In genomic region chr2:219207884-219208740, GRCh38 we compare ENCODE assay signal across 8 cellular contexts. TPM values are rescaled to one million over a fixed set of nuclear protein-coding genes. Genes with fewer than 3 reads are reported as not detected.
DNase-seq lines count a peak whose midpoint lies in the region; ATAC-seq and TF ChIP-seq lines count a peak whose summit lies in the region.

No MANE protein-coding gene starts in this region.

- no peaks in the 10 kb centered on the region for H3K9me3 ChIP-seq in Panc1 (ENCODE audit: control insufficient read depth, insufficient read depth, low read depth, low read length)
- no peaks in the 10 kb centered on the region for H3K9me3 ChIP-seq in sigmoid colon

- peak overlapping the region; percentile 55 to 93 for H3K4me3 ChIP-seq in Panc1 (ENCODE audit: low read depth in 2 of 2, low read length in 2 of 2)
- peak overlapping the region; percentile 82 for H3K4me3 ChIP-seq in epithelial cell of proximal tubule (ENCODE audit: low read depth, low read length)
- H3K4me3 ChIP-seq in sigmoid colon, result peak overlapping the region in 1 of 4 donors; percentile 66

- DNase-seq in G401 (ENCODE audit: low spot score) (peak; percentile 56), Panc1 (ENCODE audit: low read depth, low spot score) (no peak), epithelial cell of proximal tubule (ENCODE audit: low read depth) (no peak), sigmoid colon (peak; percentile 55), NOMO-1 treated with DMSO at 0.1 percent for 48 hours (lab: John Stamatoyannopoulos, UW; ENCODE audit: unreplicated experiment) (no peak), NCI-H1694 (lab: John Stamatoyannopoulos, UW) (no peak), DMS153 treated with DMSO at 0.1 percent for 48 hours (lab: John Stamatoyannopoulos, UW; ENCODE audit: unreplicated experiment) (no peak)
- no peak for DNase-seq in stimulated activated CD4-positive, alpha-beta T cell treated with anti-CD3 and anti-CD28 coated beads, Interleukin-4, amount 100 ng/mL, for 24 hours

- CTCF ChIA-PET in Panc1 (lab: Charles Lee), result no interaction called here

- no peak for TF ChIP-seq CTCF in Panc1 (IDR thresholded peaks at IDR 0.05)
- no peak for TF ChIP-seq CTCF in epithelial cell of proximal tubule (conservative IDR thresholded peaks at IDR 0.05; ENCODE audit: low read depth, low read length)
- no peak for TF ChIP-seq CTCF in sigmoid colon (IDR thresholded peaks at IDR 0.05)

- H3K27ac ChIP-seq in Panc1 (ENCODE audit: low read length) (peak overlapping the region; percentile 84), sigmoid colon (peak overlapping the region; percentile 93 to 97 (median 96))

- in situ Hi-C loops in G401 (cut with HindIII; ENCODE audit: low sequenced_read_pairs) (no loop called here), Panc1 (cut with HindIII; ENCODE audit: low pct_unique_long_range_greater_than_20kb, low sequenced_read_pairs) (no loop called here)

- POLR2A ChIA-PET in Panc1 (lab: Charles Lee), result no interaction called here

- peaks cover 16% of the 10 kb centered on the region for H3K4me1 ChIP-seq in Panc1 (ENCODE audit: control insufficient read depth, insufficient read depth, low read length)
- peaks cover 0 to 22% (median 19%) of the 10 kb centered on the region in 4 donors for H3K4me1 ChIP-seq in sigmoid colon

- intact Hi-C loops in Panc1 (cut with micrococcal nuclease; ENCODE audit: unreplicated experiment) (no loop called here), sigmoid colon (cut with DNase I) (loop anchor here (1.0 kb wide), 2 partner anchors 9 to 48 kb away; partner anchors contain the start of gene NHEJ1)

- no TSS peak for BruUV-seq in Panc1 (replicated peaks; lab: Mats Ljungman, UMichigan)

- 66 to 75% methylated on average over 17 of the region's 17 CpGs for WGBS in sigmoid colon, 2 donors

- TF ChIP-seq POLR2A in sigmoid colon (IDR thresholded peaks at IDR 0.05), result no peak

- no peak for TF ChIP-seq EP300 in sigmoid colon (IDR thresholded peaks at IDR 0.05)

- ATAC-seq in Panc1, result no peak

- H3K27me3 ChIP-seq in Panc1 (ENCODE audit: control insufficient read depth, insufficient read depth, low read length) (no peaks in the 10 kb centered on the region), sigmoid colon (no peaks in the 10 kb centered on the region)

- H3K36me3 ChIP-seq in Panc1 (ENCODE audit: control insufficient read depth, insufficient read depth, low read length) (0 out of 2 replicates have a peak, but pooled peaks cover 2% of the 10 kb centered on the region), sigmoid colon (peaks cover 6 to 44% (median 24%) of the 10 kb centered on the region in 4 donors)

RNA-seq across cellular contexts. Expression of gene ZFAND2B, which starts 1.5 kb away (rescaled TPM):
- 24.8 and 26.9 TPM in 2 replicates for total RNA-seq in G401 (2014; rRNA removed; shearing (Covaris generic))
- total RNA-seq in Panc1 (2021; ENCODE audit: unreplicated experiment), result 43.2 TPM
- polyA plus RNA-seq in Panc1 (2012; ENCODE audit: insufficient read length), result 34.0 TPM
- total RNA-seq in epithelial cell of proximal tubule, result 29.7 and 31.6 TPM in 2 replicates
- total RNA-seq in sigmoid colon, result 10 to 100 TPM; 26.9 to 55.8 (median 45.6) TPM
- 100 to 1,000 TPM in 1 of 3 donors, 10 to 100 TPM in 2; 52.4 to 103 (median 95.5) TPM for polyA plus RNA-seq in sigmoid colon

RNA-seq across cellular contexts. Expression of gene ABCB6, which starts 10.6 kb away (rescaled TPM):
- total RNA-seq in G401 (2014; rRNA removed; shearing (Covaris generic)), result 14.1 and 21.5 TPM in 2 replicates
- total RNA-seq in Panc1 (2021; ENCODE audit: unreplicated experiment), result 19.0 TPM
- polyA plus RNA-seq in Panc1 (2012; ENCODE audit: insufficient read length), result 29.5 TPM
- 9.3 and 11.7 TPM in 2 replicates for total RNA-seq in epithelial cell of proximal tubule
- 10 to 100 TPM; 11.8 to 23.0 (median 16.1) TPM for total RNA-seq in sigmoid colon
- 10 to 100 TPM in 1 of 3 donors, 1 to 10 TPM in 1, not detected in 1; 4.8 to 39.3 TPM for polyA plus RNA-seq in sigmoid colon

RNA-seq across cellular contexts. Expression of gene ATG9A, which starts 21.3 kb away (rescaled TPM):
- 24.6 and 26.6 TPM in 2 replicates for total RNA-seq in G401 (2014; rRNA removed; shearing (Covaris generic))
- total RNA-seq in Panc1 (2021; ENCODE audit: unreplicated experiment) (75.1 TPM), epithelial cell of proximal tubule (34.1 and 52.9 TPM in 2 replicates), sigmoid colon (10 to 100 TPM; 28.8 to 32.0 (median 29.8) TPM)
- polyA plus RNA-seq in Panc1 (2012; ENCODE audit: insufficient read length), result 90.1 TPM
- 10 to 100 TPM in 2 of 3 donors, 1 to 10 TPM in 1; 7.6 to 40.6 (median 10.2) TPM for polyA plus RNA-seq in sigmoid colon

RNA-seq across cellular contexts. Expression of gene ANKZF1, which starts 21.5 kb away (rescaled TPM):
- total RNA-seq in G401 (2014; rRNA removed; shearing (Covaris generic)), result 14.2 and 17.5 TPM in 2 replicates
- total RNA-seq in Panc1 (2021; ENCODE audit: unreplicated experiment) (36.2 TPM), epithelial cell of proximal tubule (20.3 and 50.3 TPM in 2 replicates), sigmoid colon (10 to 100 TPM; 28.1 to 52.6 (median 41.1) TPM)
- 41.8 TPM for polyA plus RNA-seq in Panc1 (2012; ENCODE audit: insufficient read length)
- 10 to 100 TPM in 1 of 3 donors, 1 to 10 TPM in 2; 9.0 to 36.9 (median 9.7) TPM for polyA plus RNA-seq in sigmoid colon

RNA-seq across cellular contexts. Expression of gene RETREG2, which starts 30.0 kb away (rescaled TPM):
- total RNA-seq in G401 (2014; rRNA removed; shearing (Covaris generic)), result 55.4 and 64.6 TPM in 2 replicates
- total RNA-seq in Panc1 (2021; ENCODE audit: unreplicated experiment), result 106 TPM
- 107 TPM for polyA plus RNA-seq in Panc1 (2012; ENCODE audit: insufficient read length)
- total RNA-seq in epithelial cell of proximal tubule, result 34.4 and 40.1 TPM in 2 replicates
- 10 to 100 TPM; 37.3 to 48.2 (median 43.2) TPM for total RNA-seq in sigmoid colon
- 10 to 100 TPM; 36.6 to 81.3 (median 43.5) TPM for polyA plus RNA-seq in sigmoid colon

Comparison
In these comparisons a context has a peak if more than half of its experiments do, and no peak if none do; other contexts are left out.
1. DNase-seq: peak in G401 (single experiment) and sigmoid colon (single experiment); none in Panc1 (single experiment), epithelial cell of proximal tubule (single experiment), NOMO-1 treated with DMSO at 0.1 percent for 48 hours (single experiment), NCI-H1694 (single experiment), stimulated activated CD4-positive, alpha-beta T cell treated with anti-CD3 and anti-CD28 coated beads, Interleukin-4, amount 100 ng/mL, for 24 hours (single experiment) and DMS153 treated with DMSO at 0.1 percent for 48 hours (single experiment).